Comparison of ENCODE assay signal across 8 cellular contexts in genomic region chr5:56909294-56910122, GRCh38. TPM values are rescaled to one million over a fixed set of nuclear protein-coding genes. Genes with fewer than 3 reads are reported as not detected.
DNase-seq lines count a peak whose midpoint lies in the region; ATAC-seq and TF ChIP-seq lines count a peak whose summit lies in the region.

A gene with protein sequence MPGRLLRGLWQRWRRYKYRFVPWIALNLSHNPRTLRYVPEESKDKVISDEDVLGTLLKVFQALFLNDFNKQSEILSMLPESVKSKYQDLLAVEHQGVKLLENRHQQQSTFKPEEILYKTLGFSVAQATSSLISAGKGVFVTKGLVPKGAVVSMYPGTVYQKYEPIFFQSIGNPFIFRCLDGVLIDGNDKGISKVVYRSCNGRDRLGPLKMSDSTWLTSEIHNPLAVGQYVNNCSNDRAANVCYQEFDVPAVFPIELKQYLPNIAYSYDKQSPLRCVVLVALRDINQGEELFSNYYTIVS (plus strand): TSS chr5:56909596. CDS start chr5:56909646, 50 bp downstream.

- H3K4me1 Mint-ChIP-seq in T-helper 1 cell treated with Interleukin-12 subunit alpha and Interleukin-12 subunit beta and Interleukin-4 antibody, amounts not matched to agents 30 μg/mL and 1 μg/mL, for 36 hours (ENCODE audit: low read depth): peaks cover 20% of the 10 kb centered on the region
- H3K4me1 Mint-ChIP-seq in progenitor cell of endocrine pancreas (ENCODE audit: low read depth): peaks cover 20% of the 10 kb centered on the region

- no peak for TF ChIP-seq CTCF in left ventricle myocardium inferior (IDR thresholded peaks at IDR 0.05; ENCODE audit: borderline replicate concordance)
- TF ChIP-seq CTCF in progenitor cell of endocrine pancreas (IDR thresholded peaks at IDR 0.05; ENCODE audit: unreplicated experiment): no peak
- no peak for TF ChIP-seq CTCF in upper lobe of right lung (IDR thresholded peaks at IDR 0.05)

- TF ChIP-seq POLR2A in GM15510 (IDR thresholded peaks at IDR 0.05; ENCODE audit: borderline replicate concordance, extremely low read depth, insufficient read length): peak; percentile 97

- H3K36me3 ChIP-seq in left ventricle myocardium inferior: no peaks in the 10 kb centered on the region
- H3K36me3 ChIP-seq in upper lobe of right lung: no peaks in the 10 kb centered on the region

- intact Hi-C loops in left ventricle myocardium inferior (cut with micrococcal nuclease): loop anchor here (10.0 kb wide), 1 partner anchor 315 kb away; no protein-coding TSS in a partner anchor
- intact Hi-C loops in upper lobe of right lung (cut with DNase I): loop anchor here (10.0 kb wide), 1 partner anchor 315 kb away; no protein-coding TSS in a partner anchor

- peak; percentile 86 for ATAC-seq in HG02884 (IDR thresholded peaks at IDR 0.05; ENCODE audit: unreplicated experiment)
- peak; percentile 96 for ATAC-seq in upper lobe of right lung

- peaks cover 22% of the 10 kb centered on the region for H3K27me3 Mint-ChIP-seq in T-helper 1 cell treated with Interleukin-12 subunit alpha and Interleukin-12 subunit beta and Interleukin-4 antibody, amounts not matched to agents 30 μg/mL and 1 μg/mL, for 36 hours (ENCODE audit: low read depth)
- H3K27me3 Mint-ChIP-seq in progenitor cell of endocrine pancreas: no peaks in the 10 kb centered on the region

- H3K27me3 ChIP-seq in left ventricle myocardium inferior (ENCODE audit: low read depth): no peaks in the 10 kb centered on the region
- no peaks in the 10 kb centered on the region for H3K27me3 ChIP-seq in upper lobe of right lung

- DNase-seq in NCI-H146 treated with DMSO at 0.1 percent for 48 hours (lab: John Stamatoyannopoulos, UW; ENCODE audit: unreplicated experiment) (peak; percentile 94), amygdala (lab: John Stamatoyannopoulos, UW) (peak; percentile 64 to 99 (median 94)), left ventricle myocardium inferior (peak; percentile 99), progenitor cell of endocrine pancreas (ENCODE audit: low spot score, unreplicated experiment) (peak; percentile 98), upper lobe of right lung (peak; percentile 100)

- peak within 1 kb of the TSS; percentile 87 for H3K4me3 Mint-ChIP-seq in T-helper 1 cell treated with Interleukin-12 subunit alpha and Interleukin-12 subunit beta and Interleukin-4 antibody, amounts not matched to agents 30 μg/mL and 1 μg/mL, for 36 hours
- peak within 1 kb of the TSS; percentile 82 for H3K4me3 Mint-ChIP-seq in progenitor cell of endocrine pancreas (ENCODE audit: low read depth)

- peaks cover 7% of the 10 kb centered on the region for H3K9me3 ChIP-seq in left ventricle myocardium inferior (replicated peaks)
- H3K9me3 ChIP-seq in upper lobe of right lung: no peaks in the 10 kb centered on the region

- H3K36me3 Mint-ChIP-seq in T-helper 1 cell treated with Interleukin-12 subunit alpha and Interleukin-12 subunit beta and Interleukin-4 antibody, amounts not matched to agents 30 μg/mL and 1 μg/mL, for 36 hours (ENCODE audit: low read depth): peaks cover 5% of the 10 kb centered on the region
- peaks cover 4% of the 10 kb centered on the region for H3K36me3 Mint-ChIP-seq in progenitor cell of endocrine pancreas (ENCODE audit: insufficient read depth)

- H3K27ac ChIP-seq in left ventricle myocardium inferior (replicated peaks) (peak within 1 kb of the TSS; percentile 95), upper lobe of right lung (peak within 1 kb of the TSS; percentile 88)

- peaks cover 4% of the 10 kb centered on the region for H3K9me3 Mint-ChIP-seq in T-helper 1 cell treated with Interleukin-12 subunit alpha and Interleukin-12 subunit beta and Interleukin-4 antibody, amounts not matched to agents 30 μg/mL and 1 μg/mL, for 36 hours
- peaks cover 3% of the 10 kb centered on the region for H3K9me3 Mint-ChIP-seq in progenitor cell of endocrine pancreas (ENCODE audit: low read depth)

- peaks cover 21% of the 10 kb centered on the region for H3K4me1 ChIP-seq in left ventricle myocardium inferior
- peaks cover 11% of the 10 kb centered on the region for H3K4me1 ChIP-seq in upper lobe of right lung

- peak within 1 kb of the TSS; percentile 73 for H3K27ac Mint-ChIP-seq in T-helper 1 cell treated with Interleukin-12 subunit alpha and Interleukin-12 subunit beta and Interleukin-4 antibody, amounts not matched to agents 30 μg/mL and 1 μg/mL, for 36 hours
- peak within 1 kb of the TSS; percentile 99 for H3K27ac Mint-ChIP-seq in progenitor cell of endocrine pancreas

- H3K4me3 ChIP-seq in left ventricle myocardium inferior: peak within 1 kb of the TSS; percentile 77
- H3K4me3 ChIP-seq in upper lobe of right lung: peak within 1 kb of the TSS; percentile 61

RNA-seq across cellular contexts. Expression of the gene that starts here (rescaled TPM):
- total RNA-seq in left ventricle myocardium inferior (16.3 TPM), progenitor cell of endocrine pancreas (15.1 and 17.7 TPM in 2 replicates), upper lobe of right lung (10.1 TPM)

Comparison
In these comparisons a context has a peak if more than half of its experiments do, and no peak if none do; other contexts are left out.
1. Peak in every context shown above with its lines: DNase-seq, ATAC-seq, H3K4me3 ChIP-seq and H3K27ac ChIP-seq.